In the genomic region with DNA sequence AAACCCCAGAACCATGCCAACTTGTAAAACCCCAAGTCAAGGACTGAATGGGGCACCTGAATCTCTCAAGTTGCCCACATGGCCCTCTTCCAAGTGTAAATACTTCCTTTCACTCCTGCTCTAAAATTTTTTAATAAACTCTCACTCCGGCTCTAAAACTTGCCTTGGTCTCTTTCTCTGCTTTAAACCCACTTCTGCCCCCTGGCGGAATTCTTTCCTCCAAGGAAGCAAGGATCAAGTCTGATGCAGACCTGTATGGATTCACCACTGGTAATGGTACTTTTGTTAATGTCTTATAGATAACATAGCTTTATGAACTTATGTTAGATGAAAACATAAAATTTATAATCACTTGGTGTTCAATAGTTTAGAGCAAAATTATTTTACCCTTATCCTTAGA, we compare ENCODE assay signal across 15 cellular contexts. TPM values are rescaled to one million over a fixed set of nuclear protein-coding genes. Genes with fewer than 3 reads are reported as not detected.
DNase-seq lines count a peak whose midpoint lies in the region; ATAC-seq and TF ChIP-seq lines count a peak whose summit lies in the region.
"Had no signal": no experiment of that assay in that cellular context is flagged by ENCODE, and none has a peak within 500 bp of the region (broad histone marks: within the 10 kb centered on the region; RNA-seq: fewer than 3 reads in every experiment).

No MANE protein-coding gene starts in this region.

- H3K4me3 Mint-ChIP-seq in progenitor cell of endocrine pancreas (ENCODE audit: low read depth), result no peak overlapping the region
- H3K4me3 Mint-ChIP-seq: activated naive CD4-positive, alpha-beta T cell treated with anti-CD3 and anti-CD28 coated beads, Interleukin-2, amount 10 ng/mL, durations not matched to agents 7 days and 5 days; mesothelial cell of epicardium had no signal

- no peaks in the 10 kb centered on the region for H3K4me1 ChIP-seq in upper lobe of right lung

- H3K27me3 ChIP-seq in upper lobe of right lung, result no peaks in the 10 kb centered on the region
- H3K27me3 ChIP-seq: esophagus squamous epithelium, uterus had no signal

- intact Hi-C loops in upper lobe of right lung (cut with DNase I), result no loop called here

- ATAC-seq in upper lobe of right lung (no peak), HG02798 (IDR thresholded peaks at IDR 0.05; ENCODE audit: poor library complexity, unreplicated experiment) (no peak), GM19467 (IDR thresholded peaks at IDR 0.05; ENCODE audit: unreplicated experiment) (no peak)

- no peaks in the 10 kb centered on the region for H3K9me3 ChIP-seq in upper lobe of right lung
- H3K9me3 ChIP-seq: esophagus squamous epithelium, uterus had no signal

- H3K4me1 Mint-ChIP-seq in progenitor cell of endocrine pancreas (ENCODE audit: low read depth), result no peaks in the 10 kb centered on the region
- H3K4me1 Mint-ChIP-seq: activated naive CD4-positive, alpha-beta T cell treated with anti-CD3 and anti-CD28 coated beads, Interleukin-2, amount 10 ng/mL, durations not matched to agents 7 days and 5 days had no signal

- H3K27ac Mint-ChIP-seq in progenitor cell of endocrine pancreas, result no peak overlapping the region
- H3K27ac Mint-ChIP-seq: activated naive CD4-positive, alpha-beta T cell treated with anti-CD3 and anti-CD28 coated beads, Interleukin-2, amount 10 ng/mL, durations not matched to agents 7 days and 5 days; mesothelial cell of epicardium had no signal

- H3K36me3 Mint-ChIP-seq in progenitor cell of endocrine pancreas (ENCODE audit: insufficient read depth), result no peaks in the 10 kb centered on the region
- H3K36me3 Mint-ChIP-seq: activated naive CD4-positive, alpha-beta T cell treated with anti-CD3 and anti-CD28 coated beads, Interleukin-2, amount 10 ng/mL, durations not matched to agents 7 days and 5 days had no signal

- H3K27me3 Mint-ChIP-seq in progenitor cell of endocrine pancreas, result no peaks in the 10 kb centered on the region
- H3K27me3 Mint-ChIP-seq: activated naive CD4-positive, alpha-beta T cell treated with anti-CD3 and anti-CD28 coated beads, Interleukin-2, amount 10 ng/mL, durations not matched to agents 7 days and 5 days had no signal

- no peaks in the 10 kb centered on the region for H3K36me3 ChIP-seq in upper lobe of right lung
- H3K36me3 ChIP-seq: uterus had no signal

- no peaks in the 10 kb centered on the region for H3K9me3 Mint-ChIP-seq in progenitor cell of endocrine pancreas (ENCODE audit: low read depth)
- H3K9me3 Mint-ChIP-seq: activated naive CD4-positive, alpha-beta T cell treated with anti-CD3 and anti-CD28 coated beads, Interleukin-2, amount 10 ng/mL, durations not matched to agents 7 days and 5 days; mesothelial cell of epicardium had no signal

- H3K27ac ChIP-seq in upper lobe of right lung, result no peak overlapping the region

- DNase-seq in NCI-H82 (lab: John Stamatoyannopoulos, UW) (peak; percentile 32), NCI-H82 treated with DMSO at 0.1 percent for 48 hours (lab: John Stamatoyannopoulos, UW; ENCODE audit: unreplicated experiment) (no peak), NCI-H146 (lab: John Stamatoyannopoulos, UW) (peak; percentile 42), choroid plexus epithelial cell (ENCODE audit: low read depth) (no peak), progenitor cell of endocrine pancreas (ENCODE audit: low spot score, unreplicated experiment) (no peak), upper lobe of right lung (no peak)
- DNase-seq: activated naive CD4-positive, alpha-beta T cell treated with anti-CD3 and anti-CD28 coated beads, Interleukin-2, amount 10 ng/mL, durations not matched to agents 7 days and 5 days; central memory CD4-positive, alpha-beta T cell; esophagus squamous epithelium; NCI-H1436; T-helper 2 cell; uterus had no signal

- TF ChIP-seq CTCF in choroid plexus epithelial cell (conservative IDR thresholded peaks at IDR 0.05; ENCODE audit: low read depth, low read length), result peak; percentile 24
- TF ChIP-seq CTCF in progenitor cell of endocrine pancreas (IDR thresholded peaks at IDR 0.05; ENCODE audit: unreplicated experiment), result peak; percentile 40
- no peak for TF ChIP-seq CTCF in upper lobe of right lung (IDR thresholded peaks at IDR 0.05)

- no peak overlapping the region for H3K4me3 ChIP-seq in choroid plexus epithelial cell (ENCODE audit: low read depth, low read length)
- H3K4me3 ChIP-seq in upper lobe of right lung, result no peak overlapping the region
- H3K4me3 ChIP-seq: esophagus squamous epithelium, uterus had no signal

RNA-seq across cellular contexts. Expression of gene SLC16A9, which starts 33.8 kb away (rescaled TPM):
- total RNA-seq in progenitor cell of endocrine pancreas (11.6 and 13.7 TPM in 2 replicates), upper lobe of right lung (1.8 TPM)

Comparison
In these comparisons a context has a peak if more than half of its experiments do, and no peak if none do; other contexts are left out.
1. DNase-seq: peak in NCI-H82 (single experiment) and NCI-H146 (single experiment); none in NCI-H82 treated with DMSO at 0.1 percent for 48 hours (single experiment), choroid plexus epithelial cell (single experiment), progenitor cell of endocrine pancreas (single experiment) and upper lobe of right lung (single experiment).